17 cellular contexts compared by ENCODE assay signal in genomic region chr9:33794560-33794959, GRCh38. TPM values are rescaled to one million over a fixed set of nuclear protein-coding genes. Genes with fewer than 3 reads are reported as not detected.
DNase-seq lines count a peak whose midpoint lies in the region; FAIRE-seq and TF ChIP-seq lines count a peak whose summit lies in the region.
"Had no signal": no experiment of that assay in that cellular context is flagged by ENCODE, and none has a peak within 500 bp of the region (broad histone marks: within the 10 kb centered on the region; RNA-seq: fewer than 3 reads in every experiment).

No MANE protein-coding gene starts in this region.

- dilution Hi-C loops in endothelial cell of umbilical vein (cut with MboI; ENCODE audit: extremely low pct_ligation_motif_present, low sequenced_read_pairs), result no loop called here

- H3K9ac ChIP-seq in endothelial cell of umbilical vein (replicated peaks; ENCODE audit: extremely low read depth, insufficient read depth, low read length), result no peak overlapping the region

- H2AFZ ChIP-seq in endothelial cell of umbilical vein (ENCODE audit: low read depth, low read length), result no peak overlapping the region

- H3K27ac ChIP-seq in endothelial cell of umbilical vein (ENCODE audit: insufficient read depth, low read depth, low read length), result no peak overlapping the region
- H3K27ac ChIP-seq: psoas muscle, SJSA1 had no signal

- peaks cover 5% of the 10 kb centered on the region for H3K4me1 ChIP-seq in endothelial cell of umbilical vein (ENCODE audit: control insufficient read depth, extremely low read depth, insufficient read depth, low read length)
- H3K4me1 ChIP-seq: psoas muscle, SJSA1 had no signal

- intact Hi-C loops in endothelial cell of umbilical vein (cut with micrococcal nuclease), result no loop called here

- TF ChIP-seq CTCF in endothelial cell of umbilical vein (IDR thresholded peaks at IDR 0.05; ENCODE audit: extremely low read depth in 1 of 2, insufficient read depth in 1 of 2, low read depth in 1 of 2, low read length in 2 of 2), result no peak

- no peaks in the 10 kb centered on the region for H3K9me1 ChIP-seq in endothelial cell of umbilical vein (replicated peaks; ENCODE audit: control insufficient read depth, extremely low read depth, insufficient read depth, low read length)

- no peaks in the 10 kb centered on the region for H3K36me3 ChIP-seq in endothelial cell of umbilical vein (ENCODE audit: control insufficient read depth in 2 of 2, extremely low read depth in 1 of 2, insufficient read depth in 2 of 2, low read length in 2 of 2)
- H3K36me3 ChIP-seq: SJSA1 had no signal

- no TSS peak for BruUV-seq in endothelial cell of umbilical vein (replicated peaks; lab: Mats Ljungman, UMichigan)

- FAIRE-seq in endothelial cell of umbilical vein (lab: Jason Lieb, UNC), result peak; percentile 15

- H4K20me1 ChIP-seq in endothelial cell of umbilical vein (replicated peaks; ENCODE audit: control insufficient read depth, extremely low read depth, insufficient read depth, low read length), result no peaks in the 10 kb centered on the region

- CTCF ChIA-PET in endothelial cell of umbilical vein (lab: Charles Lee), result interaction anchor here (1.1 to 1.6 kb wide), 2 partner anchors 19 to 57 kb away, joined by 3 to 5 read pairs; no protein-coding TSS in a partner anchor

- no peaks in the 10 kb centered on the region for H3K9me3 ChIP-seq in endothelial cell of umbilical vein (replicated peaks; ENCODE audit: control insufficient read depth, insufficient read depth, low read length)
- H3K9me3 ChIP-seq: psoas muscle, SJSA1 had no signal

- H3K4me2 ChIP-seq in endothelial cell of umbilical vein (ENCODE audit: insufficient read depth, low read length), result no peak overlapping the region

- no peaks in the 10 kb centered on the region for H3K79me2 ChIP-seq in endothelial cell of umbilical vein (ENCODE audit: control insufficient read depth, insufficient read depth, low read length)

- H3K27me3 ChIP-seq in endothelial cell of umbilical vein (ENCODE audit: control insufficient read depth in 2 of 2, insufficient read depth in 2 of 2, low read length in 2 of 2), result no peaks in the 10 kb centered on the region
- H3K27me3 ChIP-seq: SJSA1 had no signal

- POLR2A ChIA-PET in endothelial cell of umbilical vein (lab: Charles Lee), result no interaction called here

- DNase-seq in NCI-H2196 (lab: John Stamatoyannopoulos, UW; ENCODE audit: unreplicated experiment) (peak; percentile 57), NCI-H2196 treated with DMSO at 0.1 percent for 48 hours (lab: John Stamatoyannopoulos, UW; ENCODE audit: unreplicated experiment) (no peak), COLO668 (lab: John Stamatoyannopoulos, UW; ENCODE audit: unreplicated experiment) (peak; percentile 45), NCI-H69 (lab: John Stamatoyannopoulos, UW) (peak; percentile 59), endothelial cell of umbilical vein (ENCODE audit: low read depth, low spot score) (no peak), NCI-H2227 treated with DMSO at 0.1 percent for 48 hours (lab: John Stamatoyannopoulos, UW) (no peak), SHP77 treated with DMSO at 0.1 percent for 48 hours (lab: John Stamatoyannopoulos, UW) (no peak)
- DNase-seq in central memory CD4-positive, alpha-beta T cell, result no peak
- DNase-seq: effector memory CD4-positive, alpha-beta T cell; foreskin fibroblast; GDM1; HFFc6; left ventricle myocardium superior; psoas muscle had no signal

- no peak overlapping the region for H3K4me3 ChIP-seq in endothelial cell of umbilical vein (replicated peaks in 1 of 3; ENCODE audit: insufficient read depth in 1 of 3, low read depth in 1 of 3, low read length in 3 of 3)
- H3K4me3 ChIP-seq: psoas muscle, SJSA1 had no signal

- TF ChIP-seq POLR2A in endothelial cell of umbilical vein (IDR thresholded peaks at IDR 0.05; ENCODE audit: low read depth, low read length), result no peak

TF ChIP-seq in endothelial cell of umbilical vein, 7 proteins besides CTCF, POLR2A, EP300 and RAD21:
- no peak for TF ChIP-seq MAX (IDR thresholded peaks at IDR 0.05; ENCODE audit: insufficient read depth, insufficient read length)
- TF ChIP-seq EZH2 (IDR thresholded peaks at IDR 0.05; ENCODE audit: borderline replicate concordance, low read depth, low read length, severe bottlenecking), result no peak
- no peak for TF ChIP-seq JUN (IDR thresholded peaks at IDR 0.05; ENCODE audit: borderline replicate concordance, insufficient read depth, insufficient read length, low read depth)
- no peak for TF ChIP-seq POLR2AphosphoS5 (IDR thresholded peaks at IDR 0.05; ENCODE audit: insufficient read depth, low read depth, low read length)
- TF ChIP-seq MYC (IDR thresholded peaks at IDR 0.05; ENCODE audit: low read depth, low read length), result no peak
- no peak for TF ChIP-seq FOS (IDR thresholded peaks at IDR 0.05; ENCODE audit: borderline replicate concordance, insufficient read depth, low read length)
- no peak for TF ChIP-seq GATA2 (IDR thresholded peaks at IDR 0.05; ENCODE audit: insufficient read depth, insufficient read length, low read depth, low read length)

RNA-seq across cellular contexts. Expression of gene PRSS3, which starts 0.8 kb away (rescaled TPM):
- total RNA-seq in endothelial cell of umbilical vein, result 4.4 and 10.7 TPM in 2 replicates
- 3.7 and 4.6 TPM in 2 replicates for polyA plus RNA-seq in endothelial cell of umbilical vein
- polyA plus RNA-seq in endothelial cell of umbilical vein (2011; cell fraction: cytosol; rRNA removed), result 4.1 and 4.6 TPM in 2 replicates
- polyA plus RNA-seq in endothelial cell of umbilical vein (2011; cell fraction: nucleus; rRNA removed), result 2.1 and 3.0 TPM in 2 replicates
- polyA plus RNA-seq in endothelial cell of umbilical vein (2012), result 36.4 and 82.2 TPM in 2 replicates
- 1.4 and 2.4 TPM in 2 replicates for polyA minus RNA-seq in endothelial cell of umbilical vein
- not detected for polyA minus RNA-seq in endothelial cell of umbilical vein (2011; cell fraction: cytosol; rRNA and poly(A)+ RNA removed)
- 1.0 TPM in 1 of 2 replicates, not detected in the other for polyA minus RNA-seq in endothelial cell of umbilical vein (2011; cell fraction: nucleus; rRNA and poly(A)+ RNA removed)
- total RNA-seq: A673; CD4-positive, CD25-positive, alpha-beta regulatory T cell; left ventricle myocardium superior; SJSA1 had no signal
- polyA plus RNA-seq: CD4-positive, CD25-positive, alpha-beta regulatory T cell had no signal

RNA-seq across cellular contexts. Expression of gene UBE2R2, which starts 22.4 kb away (rescaled TPM):
- total RNA-seq in endothelial cell of umbilical vein, result 51.5 and 54.3 TPM in 2 replicates
- polyA plus RNA-seq in endothelial cell of umbilical vein, result 18.8 and 23.9 TPM in 2 replicates
- 35.7 and 37.3 TPM in 2 replicates for polyA plus RNA-seq in endothelial cell of umbilical vein (2011; cell fraction: cytosol; rRNA removed)
- polyA plus RNA-seq in endothelial cell of umbilical vein (2011; cell fraction: nucleus; rRNA removed), result 23.5 and 27.5 TPM in 2 replicates
- polyA plus RNA-seq in endothelial cell of umbilical vein (2012), result 62.1 and 66.1 TPM in 2 replicates
- 36.0 and 37.6 TPM in 2 replicates for polyA minus RNA-seq in endothelial cell of umbilical vein
- polyA minus RNA-seq in endothelial cell of umbilical vein (2011; cell fraction: cytosol; rRNA and poly(A)+ RNA removed), result 15.0 TPM
- 25.0 and 30.4 TPM in 2 replicates for polyA minus RNA-seq in endothelial cell of umbilical vein (2011; cell fraction: nucleus; rRNA and poly(A)+ RNA removed)

Comparison
In these comparisons a context has a peak if more than half of its experiments do, and no peak if none do; other contexts are left out.
1. DNase-seq: peak in NCI-H2196 (single experiment), COLO668 (single experiment) and NCI-H69 (single experiment); none in NCI-H2196 treated with DMSO at 0.1 percent for 48 hours (single experiment), endothelial cell of umbilical vein (single experiment), central memory CD4-positive, alpha-beta T cell (single experiment), NCI-H2227 treated with DMSO at 0.1 percent for 48 hours (single experiment) and SHP77 treated with DMSO at 0.1 percent for 48 hours (single experiment).